In the genomic region with DNA sequence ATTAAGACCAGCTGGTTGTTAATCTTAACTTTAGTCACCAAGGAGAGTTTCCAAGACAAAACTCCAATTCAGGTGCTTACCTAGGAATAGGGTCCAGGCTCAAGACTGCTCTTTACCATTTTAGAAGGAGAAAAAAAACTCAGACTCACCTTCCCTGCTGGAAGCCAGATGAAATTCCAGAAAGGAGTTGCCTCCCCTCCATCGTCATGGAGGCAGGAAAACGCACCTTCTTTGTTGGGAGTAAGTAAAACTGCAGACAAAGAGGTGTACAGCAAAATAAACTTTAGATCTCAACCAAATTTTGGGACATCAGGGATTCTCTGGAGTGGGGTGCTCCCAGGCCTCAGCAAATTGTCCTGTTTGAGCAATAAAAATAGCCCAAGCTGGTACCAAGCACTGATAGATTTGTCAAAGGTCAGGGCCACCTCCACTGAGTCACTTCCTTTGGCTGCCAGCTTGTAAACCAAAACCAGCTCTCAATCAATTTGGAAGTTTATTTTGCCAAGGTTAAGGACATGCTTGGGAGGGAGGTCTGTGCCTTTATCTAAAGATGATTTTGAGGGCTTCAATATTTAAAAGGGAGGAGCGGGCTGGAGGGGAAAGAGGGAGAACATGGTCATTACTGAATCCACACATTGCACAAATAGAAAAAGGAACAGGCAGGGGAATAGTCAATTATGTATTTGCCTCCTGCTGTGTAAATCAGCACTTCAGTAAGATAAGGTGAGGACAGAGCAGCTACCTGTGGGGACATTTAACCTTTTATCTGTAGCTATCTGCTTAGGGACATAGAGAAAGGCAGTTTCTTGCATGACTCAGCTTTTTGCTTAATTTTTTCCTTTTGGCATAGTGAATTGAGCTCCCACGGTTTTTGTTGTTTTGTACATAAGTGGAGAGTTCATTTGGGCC, we compare ENCODE assay signal across 1 cellular context.
TF ChIP-seq lines count a peak whose summit lies in the region.

No MANE protein-coding gene starts in this region.

TF ChIP-seq in HCT116, 20 proteins besides CTCF, POLR2A, EP300 and RAD21 (continued from another document):
- 0 out of 2 replicates have a peak, but pooled peaks have one; percentile 10 for TF ChIP-seq MAX (IDR thresholded peaks at IDR 0.05)
- peak; percentile 46 for TF ChIP-seq CBX3 (IDR thresholded peaks at IDR 0.05; ENCODE audit: low read depth)
- TF ChIP-seq ZNF274 (IDR thresholded peaks at IDR 0.05; ENCODE audit: low read depth, low read length) = no peak
- TF ChIP-seq YY1 (IDR thresholded peaks at IDR 0.05; ENCODE audit: extremely low read depth, insufficient replicate concordance, low read depth, low read length) = no peak
- TF ChIP-seq, protein P1, sequence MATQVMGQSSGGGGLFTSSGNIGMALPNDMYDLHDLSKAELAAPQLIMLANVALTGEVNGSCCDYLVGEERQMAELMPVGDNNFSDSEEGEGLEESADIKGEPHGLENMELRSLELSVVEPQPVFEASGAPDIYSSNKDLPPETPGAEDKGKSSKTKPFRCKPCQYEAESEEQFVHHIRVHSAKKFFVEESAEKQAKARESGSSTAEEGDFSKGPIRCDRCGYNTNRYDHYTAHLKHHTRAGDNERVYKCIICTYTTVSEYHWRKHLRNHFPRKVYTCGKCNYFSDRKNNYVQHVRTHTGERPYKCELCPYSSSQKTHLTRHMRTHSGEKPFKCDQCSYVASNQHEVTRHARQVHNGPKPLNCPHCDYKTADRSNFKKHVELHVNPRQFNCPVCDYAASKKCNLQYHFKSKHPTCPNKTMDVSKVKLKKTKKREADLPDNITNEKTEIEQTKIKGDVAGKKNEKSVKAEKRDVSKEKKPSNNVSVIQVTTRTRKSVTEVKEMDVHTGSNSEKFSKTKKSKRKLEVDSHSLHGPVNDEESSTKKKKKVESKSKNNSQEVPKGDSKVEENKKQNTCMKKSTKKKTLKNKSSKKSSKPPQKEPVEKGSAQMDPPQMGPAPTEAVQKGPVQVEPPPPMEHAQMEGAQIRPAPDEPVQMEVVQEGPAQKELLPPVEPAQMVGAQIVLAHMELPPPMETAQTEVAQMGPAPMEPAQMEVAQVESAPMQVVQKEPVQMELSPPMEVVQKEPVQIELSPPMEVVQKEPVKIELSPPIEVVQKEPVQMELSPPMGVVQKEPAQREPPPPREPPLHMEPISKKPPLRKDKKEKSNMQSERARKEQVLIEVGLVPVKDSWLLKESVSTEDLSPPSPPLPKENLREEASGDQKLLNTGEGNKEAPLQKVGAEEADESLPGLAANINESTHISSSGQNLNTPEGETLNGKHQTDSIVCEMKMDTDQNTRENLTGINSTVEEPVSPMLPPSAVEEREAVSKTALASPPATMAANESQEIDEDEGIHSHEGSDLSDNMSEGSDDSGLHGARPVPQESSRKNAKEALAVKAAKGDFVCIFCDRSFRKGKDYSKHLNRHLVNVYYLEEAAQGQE (IDR thresholded peaks at IDR 0.05; ENCODE audit: low read depth) = no peak
- TF ChIP-seq EZH2phosphoT487 (IDR thresholded peaks at IDR 0.05; ENCODE audit: borderline replicate concordance) = no peak
- peak; percentile 77 for TF ChIP-seq JUND (IDR thresholded peaks at IDR 0.05)
- 0 out of 2 replicates have a peak, but pooled peaks have one; percentile 41 for TF ChIP-seq SIN3A (IDR thresholded peaks at IDR 0.05; ENCODE audit: low read depth)
- TF ChIP-seq, protein P2, sequence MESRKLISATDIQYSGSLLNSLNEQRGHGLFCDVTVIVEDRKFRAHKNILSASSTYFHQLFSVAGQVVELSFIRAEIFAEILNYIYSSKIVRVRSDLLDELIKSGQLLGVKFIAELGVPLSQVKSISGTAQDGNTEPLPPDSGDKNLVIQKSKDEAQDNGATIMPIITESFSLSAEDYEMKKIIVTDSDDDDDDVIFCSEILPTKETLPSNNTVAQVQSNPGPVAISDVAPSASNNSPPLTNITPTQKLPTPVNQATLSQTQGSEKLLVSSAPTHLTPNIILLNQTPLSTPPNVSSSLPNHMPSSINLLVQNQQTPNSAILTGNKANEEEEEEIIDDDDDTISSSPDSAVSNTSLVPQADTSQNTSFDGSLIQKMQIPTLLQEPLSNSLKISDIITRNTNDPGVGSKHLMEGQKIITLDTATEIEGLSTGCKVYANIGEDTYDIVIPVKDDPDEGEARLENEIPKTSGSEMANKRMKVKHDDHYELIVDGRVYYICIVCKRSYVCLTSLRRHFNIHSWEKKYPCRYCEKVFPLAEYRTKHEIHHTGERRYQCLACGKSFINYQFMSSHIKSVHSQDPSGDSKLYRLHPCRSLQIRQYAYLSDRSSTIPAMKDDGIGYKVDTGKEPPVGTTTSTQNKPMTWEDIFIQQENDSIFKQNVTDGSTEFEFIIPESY (IDR thresholded peaks at IDR 0.05; ENCODE audit: extremely low read depth, insufficient replicate concordance, low read length) = no peak
- no peak for TF ChIP-seq EZH2 (IDR thresholded peaks at IDR 0.05)
